ENCODE assay signal across 8 cellular contexts in genomic region chr15:90059208-90059985, GRCh38. TPM values are rescaled to one million over a fixed set of nuclear protein-coding genes. Genes with fewer than 3 reads are reported as not detected.
DNase-seq lines count a peak whose midpoint lies in the region; ATAC-seq and TF ChIP-seq lines count a peak whose summit lies in the region.

No MANE protein-coding gene starts in this region.

- H3K36me3 Mint-ChIP-seq in CD8-positive, alpha-beta memory T cell, result no peaks in the 10 kb centered on the region

- no peak for TF ChIP-seq CTCF in epithelial cell of esophagus (IDR thresholded peaks at IDR 0.05; ENCODE audit: insufficient read depth, low read depth, low read length, missing control alignments)
- no peak for TF ChIP-seq CTCF in omental fat pad (IDR thresholded peaks at IDR 0.05)
- no peak for TF ChIP-seq CTCF in upper lobe of right lung (IDR thresholded peaks at IDR 0.05)
- no peak for TF ChIP-seq CTCF in SK-N-SH (IDR thresholded peaks at IDR 0.05)

- DNase-seq in CD8-positive, alpha-beta memory T cell, result peak; percentile 28 to 70 (median 52)
- DNase-seq in Jurkat, Clone E6-1 (ENCODE audit: low read depth, low spot score), result peak; percentile 84
- DNase-seq in activated CD4-positive, alpha-beta T cell treated with anti-CD3 and anti-CD28 coated beads, Interleukin-2, amount 50 U/mL, for 24 hours (ENCODE audit: low read depth in 1 of 2, low spot score in 1 of 2), result peak; percentile 56 to 73
- DNase-seq in epithelial cell of esophagus (ENCODE audit: low read depth), result peak; percentile 50
- DNase-seq in omental fat pad (ENCODE audit: low spot score), result no peak
- DNase-seq in upper lobe of right lung, result peak; percentile 95
- no peak for DNase-seq in SK-N-SH

- peak overlapping the region; percentile 49 for H3K27ac ChIP-seq in CD8-positive, alpha-beta memory T cell (ENCODE audit: low read depth, low read length)
- H3K27ac ChIP-seq in upper lobe of right lung (peak overlapping the region; percentile 87), SK-N-SH (ENCODE audit: low read depth in 2 of 2, low read length in 1 of 2) (no peak overlapping the region)

- WGBS in SK-N-SH (ENCODE audit: low lambda C conversion rate), result 93% methylated on average over 17 of the region's 21 CpGs

- no peaks in the 10 kb centered on the region for H4K20me1 ChIP-seq in SK-N-SH (ENCODE audit: insufficient read depth)

- H3K27me3 Mint-ChIP-seq in CD8-positive, alpha-beta memory T cell, result no peaks in the 10 kb centered on the region

- no peaks in the 10 kb centered on the region for H3K79me2 ChIP-seq in SK-N-SH (ENCODE audit: insufficient read depth)

- H3K9me3 ChIP-seq in CD8-positive, alpha-beta memory T cell (ENCODE audit: low read length), result no peaks in the 10 kb centered on the region
- H3K9me3 ChIP-seq in upper lobe of right lung (no peaks in the 10 kb centered on the region), SK-N-SH (no peaks in the 10 kb centered on the region)

- peaks cover 38% of the 10 kb centered on the region for H3K4me1 ChIP-seq in CD8-positive, alpha-beta memory T cell (ENCODE audit: insufficient read depth, low read length)
- H3K4me1 ChIP-seq in upper lobe of right lung (peaks cover 76% of the 10 kb centered on the region), SK-N-SH (ENCODE audit: control insufficient read depth in 1 of 2, insufficient read depth in 2 of 2, low read depth in 1 of 2, low read length in 1 of 2) (peaks cover 0 to 19% of the 10 kb centered on the region in 2 experiments; a peak in 1 of 4 replicates)

- no peaks in the 10 kb centered on the region for H3F3A ChIP-seq in SK-N-SH (replicated peaks; ENCODE audit: insufficient read depth)

- H3K4me1 Mint-ChIP-seq in CD8-positive, alpha-beta memory T cell, result peaks cover 31 to 49% (median 44%) of the 10 kb centered on the region in 3 donors

- POLR2A ChIA-PET in CD8-positive, alpha-beta memory T cell (lab: Charles Lee), result interaction anchor here (0.6 kb wide), 1 partner anchor 45 kb away, joined by 3 read pairs; no protein-coding TSS in a partner anchor
- POLR2A ChIA-PET in SK-N-SH (lab: Yijun Ruan, JAX), result no interaction called here

- ATAC-seq in GM21447 (IDR thresholded peaks at IDR 0.05; ENCODE audit: unreplicated experiment), result peak; percentile 80
- peak; percentile 66 for ATAC-seq in omental fat pad (ENCODE audit: low FRiP score)
- ATAC-seq in upper lobe of right lung, result peak; percentile 86

- intact Hi-C loops in upper lobe of right lung (cut with DNase I), result no loop called here

- H3K4me3 ChIP-seq in CD8-positive, alpha-beta memory T cell (ENCODE audit: low read length), result no peak overlapping the region
- peak overlapping the region; percentile 24 for H3K4me3 ChIP-seq in Jurkat, Clone E6-1 (ENCODE audit: low read length)
- H3K4me3 ChIP-seq in epithelial cell of esophagus (ENCODE audit: low read length), result no peak overlapping the region
- H3K4me3 ChIP-seq in upper lobe of right lung, result no peak overlapping the region
- no peak overlapping the region for H3K4me3 ChIP-seq in SK-N-SH (ENCODE audit: low read depth in 2 of 2, low read length in 1 of 2)

- no peak overlapping the region for H2AFZ ChIP-seq in SK-N-SH (ENCODE audit: low read depth)

- TF ChIP-seq EP300 in SK-N-SH (IDR thresholded peaks at IDR 0.05; ENCODE audit: borderline replicate concordance in 1 of 2, low read depth in 1 of 2, low read length in 1 of 2), result no peak

- no peaks in the 10 kb centered on the region for H3K9me3 Mint-ChIP-seq in CD8-positive, alpha-beta memory T cell

- H3K9me2 ChIP-seq in SK-N-SH, result no peaks in the 10 kb centered on the region

- peak overlapping the region in 6 of 7 donors; percentile 26 to 77 (median 52) for H3K4me3 Mint-ChIP-seq in CD8-positive, alpha-beta memory T cell

- CTCF ChIA-PET in CD8-positive, alpha-beta memory T cell (lab: Charles Lee), result interaction anchor here (1.2 to 1.8 kb wide), 3 partner anchors 10 to 174 kb away, joined by 3 to 7 read pairs (median 4); partner anchors contain the start of genes CIB1 and GDPGP1
- CTCF ChIA-PET in SK-N-SH (lab: Yijun Ruan, JAX), result interaction anchor here (1.3 to 1.5 kb wide), 2 partner anchors 9 to 12 kb away, joined by 3 to 5 read pairs; no protein-coding TSS in a partner anchor

- no peak overlapping the region for H3K9ac ChIP-seq in SK-N-SH

- H3K27me3 ChIP-seq in CD8-positive, alpha-beta memory T cell (ENCODE audit: insufficient read depth, low read length, poor library complexity, severe bottlenecking), result no peaks in the 10 kb centered on the region
- H3K27me3 ChIP-seq in upper lobe of right lung, result no peaks in the 10 kb centered on the region
- H3K27me3 ChIP-seq in SK-N-SH (ENCODE audit: insufficient read depth), result no peaks in the 10 kb centered on the region

- peak overlapping the region; percentile 79 to 94 (median 88) for H3K27ac Mint-ChIP-seq in CD8-positive, alpha-beta memory T cell

- no peaks in the 10 kb centered on the region for H3K36me3 ChIP-seq in CD8-positive, alpha-beta memory T cell (ENCODE audit: insufficient read depth, low read length)
- H3K36me3 ChIP-seq in upper lobe of right lung (no peaks in the 10 kb centered on the region), SK-N-SH (replicated peaks in 1 of 2; ENCODE audit: control insufficient read depth in 1 of 2, insufficient read depth in 2 of 2, low read length in 1 of 2) (no peaks in the 10 kb centered on the region)

- no peak overlapping the region for H3K4me2 ChIP-seq in SK-N-SH

- TF ChIP-seq RAD21 in SK-N-SH (IDR thresholded peaks at IDR 0.05; ENCODE audit: low read length), result no peak

TF ChIP-seq in SK-N-SH, 30 proteins besides CTCF, POLR2A, EP300 and RAD21:
- TF ChIP-seq ELF1 (IDR thresholded peaks at IDR 0.05) (no peak), SIN3A (IDR thresholded peaks at IDR 0.05; ENCODE audit: borderline replicate concordance, low read depth, low read length) (no peak), USF1 (IDR thresholded peaks at IDR 0.05; ENCODE audit: borderline replicate concordance, low read depth) (no peak), IRF3 (IDR thresholded peaks at IDR 0.05; ENCODE audit: low read depth, low read length) (no peak), ZBTB33 (IDR thresholded peaks at IDR 0.05; ENCODE audit: borderline replicate concordance, low read depth) (no peak), TEAD4 (IDR thresholded peaks at IDR 0.05; ENCODE audit: borderline replicate concordance, insufficient read depth) (no peak), MEF2A (IDR thresholded peaks at IDR 0.05; ENCODE audit: borderline replicate concordance, low read depth) (no peak), FOSL2 (IDR thresholded peaks at IDR 0.05; ENCODE audit: borderline replicate concordance, low read depth) (no peak), FOXJ3 (CRISPR knock-in tag; IDR thresholded peaks at IDR 0.05) (no peak)

RNA-seq across cellular contexts. Expression of gene IDH2, which starts 42.9 kb away (rescaled TPM):
- total RNA-seq in CD8-positive, alpha-beta memory T cell, result 10 to 100 TPM; 72.8 to 73.8 TPM
- 148 TPM for polyA plus RNA-seq in CD8-positive, alpha-beta memory T cell
- polyA plus RNA-seq in Jurkat, Clone E6-1 (2012; ENCODE audit: insufficient read depth, insufficient read length), result 437 TPM
- 10 to 100 TPM; 24.9 to 43.7 (median 35.2) TPM for total RNA-seq in omental fat pad
- 43.1 TPM for total RNA-seq in upper lobe of right lung
- polyA plus RNA-seq in SK-N-SH (2012; rRNA removed), result 24.7 and 25.2 TPM in 2 replicates
- 12.0 and 19.2 TPM in 2 replicates for polyA plus RNA-seq in SK-N-SH (2012; cell fraction: cytosol; rRNA removed)
- 15.3 TPM in 2 replicates for polyA plus RNA-seq in SK-N-SH (2012; cell fraction: nucleus; rRNA removed)

RNA-seq across cellular contexts. Expression of gene ZNF710, which starts 58.3 kb away (rescaled TPM):
- 10 to 100 TPM; 13.2 TPM for total RNA-seq in CD8-positive, alpha-beta memory T cell
- 2.6 TPM for polyA plus RNA-seq in CD8-positive, alpha-beta memory T cell
- polyA plus RNA-seq in Jurkat, Clone E6-1 (2012; ENCODE audit: insufficient read depth, insufficient read length), result 7.4 TPM
- 10 to 100 TPM in 1 of 4 donors, 1 to 10 TPM in 3; 5.4 to 13.9 (median 7.0) TPM for total RNA-seq in omental fat pad
- 47.9 TPM for total RNA-seq in upper lobe of right lung
- 2.4 and 2.7 TPM in 2 replicates for polyA plus RNA-seq in SK-N-SH (2012; rRNA removed)
- 2.0 and 2.1 TPM in 2 replicates for polyA plus RNA-seq in SK-N-SH (2012; cell fraction: cytosol; rRNA removed)
- 8.4 and 9.2 TPM in 2 replicates for polyA plus RNA-seq in SK-N-SH (2012; cell fraction: nucleus; rRNA removed)

Comparison
In these comparisons a context has a peak if more than half of its experiments do, and no peak if none do; other contexts are left out.
1. DNase-seq: peak in CD8-positive, alpha-beta memory T cell (5 of 5), Jurkat, Clone E6-1 (single experiment), activated CD4-positive, alpha-beta T cell treated with anti-CD3 and anti-CD28 coated beads, Interleukin-2, amount 50 U/mL, for 24 hours (2 of 2), epithelial cell of esophagus (single experiment) and upper lobe of right lung (single experiment); none in omental fat pad (single experiment) and SK-N-SH (single experiment).
2. H3K27ac ChIP-seq: peak in CD8-positive, alpha-beta memory T cell (single experiment) and upper lobe of right lung (single experiment); none in SK-N-SH (0 of 2).
3. Peak in every context shown above with its lines, with median percentiles within 50 percentile points of each other: ATAC-seq.